3 cellular contexts compared by ENCODE assay signal in the genomic region with DNA sequence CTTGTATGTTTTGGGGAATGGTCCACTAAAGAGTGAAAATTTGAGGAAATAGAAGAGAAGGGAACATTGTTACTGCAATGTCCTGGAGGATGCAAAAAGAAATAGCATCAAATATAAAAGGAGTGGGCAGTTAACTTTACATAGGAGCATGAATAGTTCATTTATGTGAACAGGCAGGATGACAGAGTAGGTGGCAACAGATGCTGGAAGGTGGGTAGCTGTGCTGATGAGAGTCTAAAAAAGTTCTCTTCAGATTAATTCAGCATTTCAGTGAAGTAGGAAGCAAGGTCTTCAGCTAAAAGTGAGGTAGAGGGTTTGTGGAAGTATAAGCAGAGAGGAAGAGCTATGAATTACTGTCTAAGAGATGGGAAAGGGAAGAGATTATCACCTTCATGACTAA.
"Had no signal": no experiment of that assay in that cellular context is flagged by ENCODE, and none has a peak within 500 bp of the region (broad histone marks: within the 10 kb centered on the region; RNA-seq: fewer than 3 reads in every experiment).

No MANE protein-coding gene starts in this region.

- DNase-seq: GDM1, GF-D8 had no signal

- H3K4me3 ChIP-seq: GM12878 had no signal
